Comparison of ENCODE assay signal across 22 cellular contexts in the genomic region with DNA sequence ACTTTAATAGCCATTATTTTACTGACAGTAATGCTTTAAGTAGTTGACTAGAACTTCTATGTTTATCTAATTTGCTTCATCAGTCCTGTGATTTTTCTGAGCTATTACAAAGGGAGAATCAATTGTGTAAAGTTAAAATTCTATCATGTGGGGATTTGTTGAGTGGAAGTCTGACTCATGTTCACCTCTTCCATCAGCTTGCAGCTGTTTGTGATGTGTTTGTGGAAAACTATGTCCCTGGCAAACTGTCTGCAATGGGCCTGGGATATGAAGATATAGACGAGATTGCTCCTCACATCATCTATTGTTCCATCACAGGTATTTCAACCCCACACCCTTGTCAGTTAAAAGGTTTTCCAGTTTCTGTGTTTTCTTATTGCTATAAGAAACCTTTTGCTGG. TPM values are rescaled to one million over a fixed set of nuclear protein-coding genes. Genes with fewer than 3 reads are reported as not detected.
DNase-seq lines count a peak whose midpoint lies in the region; ATAC-seq and TF ChIP-seq lines count a peak whose summit lies in the region.
"Had no signal": no experiment of that assay in that cellular context is flagged by ENCODE, and none has a peak within 500 bp of the region (broad histone marks: within the 10 kb centered on the region; RNA-seq: fewer than 3 reads in every experiment).

No MANE protein-coding gene starts in this region.

- no peak overlapping the region for H3K4me3 ChIP-seq in fibroblast of lung (replicated peaks in 1 of 4; ENCODE audit: control extremely low read depth in 1 of 4, insufficient read depth in 1 of 4, low read depth in 3 of 4, low read length in 4 of 4)
- H3K4me3 ChIP-seq: skin epidermis, testis had no signal

- H3K4me1 Mint-ChIP-seq in osteocyte (ENCODE audit: unreplicated experiment) = peaks cover 26% of the 10 kb centered on the region

- H3K27me3 Mint-ChIP-seq in osteocyte (ENCODE audit: unreplicated experiment) = no peaks in the 10 kb centered on the region

- no peak overlapping the region for H3K4me2 ChIP-seq in fibroblast of lung (ENCODE audit: extremely low read depth, insufficient read depth, low read length)

- H3K27ac ChIP-seq in fibroblast of lung (ENCODE audit: insufficient read depth, low read length) = peak overlapping the region; percentile 24
- H3K27ac ChIP-seq: parathyroid adenoma, testis had no signal

- H3K4me3 Mint-ChIP-seq in osteocyte (ENCODE audit: unreplicated experiment) = no peak overlapping the region
- H3K4me3 Mint-ChIP-seq: activated naive CD4-positive, alpha-beta T cell treated with anti-CD3 and anti-CD28 coated beads for 36 hours had no signal

- H3K4me1 ChIP-seq in fibroblast of lung (ENCODE audit: control insufficient read depth, extremely low read depth, insufficient read depth, low read length) = no peaks in the 10 kb centered on the region
- H3K4me1 ChIP-seq: BE2C, parathyroid adenoma, testis had no signal

- in situ Hi-C loops in G401 (cut with HindIII; ENCODE audit: low sequenced_read_pairs) = no loop called here

- no peak overlapping the region for H3K9ac ChIP-seq in fibroblast of lung (ENCODE audit: insufficient read depth, low read length)
- H3K9ac ChIP-seq: parathyroid adenoma had no signal

- ATAC-seq in HG03457 (IDR thresholded peaks at IDR 0.05; ENCODE audit: unreplicated experiment) = no peak

- H3K36me3 Mint-ChIP-seq in osteocyte (ENCODE audit: unreplicated experiment) = no peaks in the 10 kb centered on the region

- no peak overlapping the region for H2AFZ ChIP-seq in fibroblast of lung (ENCODE audit: low read length)
- H2AFZ ChIP-seq: parathyroid adenoma had no signal

- no peaks in the 10 kb centered on the region for H3K36me3 ChIP-seq in fibroblast of lung (ENCODE audit: control insufficient read depth, insufficient read depth, low read length)
- H3K36me3 ChIP-seq: BE2C had no signal

- no peaks in the 10 kb centered on the region for H3K9me3 ChIP-seq in fibroblast of lung (ENCODE audit: control insufficient read depth, insufficient read depth, low read depth, low read length)
- H3K9me3 ChIP-seq: BE2C, testis had no signal

- no peaks in the 10 kb centered on the region for H3K27me3 ChIP-seq in fibroblast of lung (ENCODE audit: control insufficient read depth, insufficient read depth, low read length)
- H3K27me3 ChIP-seq: BE2C, testis had no signal

- H3K9me3 Mint-ChIP-seq in osteocyte (ENCODE audit: unreplicated experiment) = no peaks in the 10 kb centered on the region
- H3K9me3 Mint-ChIP-seq: activated naive CD4-positive, alpha-beta T cell treated with anti-CD3 and anti-CD28 coated beads for 36 hours had no signal

- TF ChIP-seq CTCF in fibroblast of lung (conservative IDR thresholded peaks at IDR 0.05 in 1 of 2, IDR thresholded peaks at IDR 0.05 in 1 of 2; ENCODE audit: low read depth in 1 of 2, low read length in 2 of 2) (no peak), osteocyte (IDR thresholded peaks at IDR 0.05) (no peak)

- no peaks in the 10 kb centered on the region for H4K20me1 ChIP-seq in fibroblast of lung (ENCODE audit: control insufficient read depth, extremely low read depth, insufficient read depth, low read length)

- peak; percentile 24 for DNase-seq in ELR (ENCODE audit: low read depth)
- DNase-seq in amniotic epithelial cell (ENCODE audit: low read depth) = peak; percentile 76
- DNase-seq in fibroblast of lung (ENCODE audit: low read depth in 2 of 2) = peak; percentile 80 to 84
- DNase-seq in osteocyte (ENCODE audit: extremely low spot score, unreplicated experiment) = no peak
- DNase-seq in G401 (ENCODE audit: low spot score) = no peak
- no peak for DNase-seq in NCI-H345 treated with DMSO at 0.1 percent for 48 hours (lab: John Stamatoyannopoulos, UW; ENCODE audit: unreplicated experiment)
- DNase-seq in DMS79 (lab: John Stamatoyannopoulos, UW) = no peak
- DNase-seq: activated CD4-positive, alpha-beta T cell treated with anti-CD3 and anti-CD28 coated beads, Interleukin-2, amount 50 U/mL, for 1 hour; activated naive CD4-positive, alpha-beta T cell treated with anti-CD3 and anti-CD28 coated beads for 36 hours; BE2C; central memory CD4-positive, alpha-beta T cell; glutamatergic neuron; H7; NCI-H1105 treated with DMSO at 0.1 percent for 48 hours; NCI-H2171; stimulated activated CD4-positive, alpha-beta T cell treated with anti-CD3 and anti-CD28 coated beads, Interleukin-4, amount 100 ng/mL, for 4 hours; stimulated activated CD8-positive, alpha-beta memory T cell treated with anti-CD3 and anti-CD28 coated beads, Interleukin-4, amount 100 ng/mL, for 48 hours; SW 1271; testis had no signal

- H3K79me2 ChIP-seq in fibroblast of lung (ENCODE audit: control insufficient read depth, insufficient read depth, low read length) = no peaks in the 10 kb centered on the region
- H3K79me2 ChIP-seq: parathyroid adenoma had no signal

- H3K27ac Mint-ChIP-seq in osteocyte (ENCODE audit: unreplicated experiment) = peak overlapping the region; percentile 54
- H3K27ac Mint-ChIP-seq: activated naive CD4-positive, alpha-beta T cell treated with anti-CD3 and anti-CD28 coated beads for 36 hours had no signal

RNA-seq across cellular contexts. Expression of gene SUGCT, which starts 59.9 kb away (rescaled TPM):
- total RNA-seq in fibroblast of lung (6.7 and 16.5 TPM in 2 replicates), osteocyte (11.9 and 14.1 TPM in 2 replicates)
- polyA plus RNA-seq in fibroblast of lung = 5.5 and 8.4 TPM in 2 replicates
- polyA plus RNA-seq in fibroblast of lung (2012) = 10.9 and 16.9 TPM in 2 replicates
- 14.3 TPM in 1 of 2 replicates, not detected in the other for polyA minus RNA-seq in fibroblast of lung (ENCODE audit: low replicate concordance)
- total RNA-seq in G401 (2014; rRNA removed; shearing (Covaris generic)) = 15.3 and 17.0 TPM in 2 replicates

Comparison
In these comparisons a context has a peak if more than half of its experiments do, and no peak if none do; other contexts are left out.
1. DNase-seq: peak in ELR (single experiment), amniotic epithelial cell (single experiment) and fibroblast of lung (2 of 2); none in osteocyte (single experiment), G401 (single experiment), NCI-H345 treated with DMSO at 0.1 percent for 48 hours (single experiment) and DMS79 (single experiment).